Comparison of ENCODE assay signal across 8 cellular contexts in the genomic region with DNA sequence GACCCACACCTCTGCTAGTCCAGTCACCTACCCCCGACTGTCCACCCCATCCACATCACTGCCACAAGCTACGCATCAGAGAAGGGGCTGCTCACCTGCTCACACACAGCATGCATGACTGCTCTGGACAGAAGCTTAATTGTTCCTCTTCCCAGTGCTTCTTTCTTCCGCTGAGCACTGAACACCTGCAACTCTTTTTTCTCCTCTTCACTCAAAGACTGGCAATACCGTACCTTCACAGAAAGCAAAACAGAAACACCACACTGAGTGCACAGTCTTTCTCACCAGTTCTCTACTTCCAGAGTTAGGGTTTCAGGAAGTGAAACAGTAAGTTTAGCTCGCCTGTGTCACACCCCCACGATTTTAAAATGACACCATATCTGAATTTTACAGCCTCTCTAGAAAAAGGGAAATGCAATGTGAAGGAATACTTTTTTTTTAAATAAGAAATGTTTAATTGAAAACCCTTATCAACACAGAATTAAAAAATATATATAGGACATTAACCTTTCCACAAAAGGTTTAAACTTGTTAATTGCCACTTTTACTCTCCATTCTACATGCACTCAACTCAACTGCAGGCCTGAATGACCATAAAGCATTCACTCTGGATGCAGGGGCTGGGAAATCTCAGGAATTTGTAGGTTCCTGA.
A peak's percentile ranks its signal among the peaks of the same experiment; 100 is the strongest.
DNase-seq lines count a peak whose midpoint lies in the region; ATAC-seq and TF ChIP-seq lines count a peak whose summit lies in the region.

No MANE protein-coding gene starts in this region.

- H3K4me1 ChIP-seq in BLaER1 = peaks cover 48% of the 10 kb centered on the region
- H3K4me1 ChIP-seq in Panc1 (ENCODE audit: control insufficient read depth, insufficient read depth, low read length) = peaks cover 6% of the 10 kb centered on the region; the same call in 1 of the 2 replicates

- in situ Hi-C loops in Panc1 (cut with HindIII; ENCODE audit: low pct_unique_long_range_greater_than_20kb, low sequenced_read_pairs) = no loop called here

- peak overlapping the region; percentile 25; the same call in 1 of the 2 replicates for H3K9ac ChIP-seq in BLaER1

- no peaks in the 10 kb centered on the region for H3K9me3 Mint-ChIP-seq in nephron

- peak overlapping the region; percentile 66 to 76 (median 70) for H3K27ac Mint-ChIP-seq in nephron

- peak overlapping the region; percentile 43 for H3K27ac ChIP-seq in BLaER1
- no peak overlapping the region for H3K27ac ChIP-seq in Panc1 (ENCODE audit: low read length)

- peak overlapping the region; percentile 87 for H3K4me2 ChIP-seq in BLaER1

- no peaks in the 10 kb centered on the region for H3K27me3 Mint-ChIP-seq in nephron (ENCODE audit: low read depth)

- intact Hi-C loops in Panc1 (cut with micrococcal nuclease; ENCODE audit: unreplicated experiment) = no loop called here

- H4K20me1 ChIP-seq in BLaER1 = no peaks in the 10 kb centered on the region

- POLR2A ChIA-PET in Panc1 (lab: Charles Lee) = interaction anchor here (0.5 kb wide), 1 partner anchor 41 kb away, joined by 5 read pairs; no protein-coding TSS in a partner anchor

- peaks cover 69% of the 10 kb centered on the region for H3K36me3 Mint-ChIP-seq in nephron (ENCODE audit: low read depth)

- ATAC-seq in GM18867 (IDR thresholded peaks at IDR 0.05; ENCODE audit: unreplicated experiment) (peak; percentile 98), HG02970 (IDR thresholded peaks at IDR 0.05; ENCODE audit: low FRiP score, unreplicated experiment) (peak; percentile 93), Panc1 (peak; percentile 34; the same call in 1 of the 2 replicates)

- H3K27me3 ChIP-seq in BLaER1 (no peaks in the 10 kb centered on the region), Panc1 (ENCODE audit: control insufficient read depth, insufficient read depth, low read length) (no peaks in the 10 kb centered on the region)

- no TSS peak for BruUV-seq in Panc1 (replicated peaks; lab: Mats Ljungman, UMichigan)

- peaks cover 59% of the 10 kb centered on the region for H3K4me1 Mint-ChIP-seq in nephron

- peaks cover 6% of the 10 kb centered on the region; the same call in 1 of the 2 replicates for H3K9me3 ChIP-seq in BLaER1
- no peaks in the 10 kb centered on the region for H3K9me3 ChIP-seq in Panc1 (ENCODE audit: control insufficient read depth, insufficient read depth, low read depth, low read length)

- H3K4me3 ChIP-seq in BLaER1 (peak overlapping the region; percentile 57), Panc1 (ENCODE audit: low read depth in 2 of 2, low read length in 2 of 2) (no peak overlapping the region)

- DNase-seq in Panc1 (ENCODE audit: low read depth, low spot score) (no peak), NCI-H446 (lab: John Stamatoyannopoulos, UW) (no peak), SW480 (ENCODE audit: low spot score) (no peak), ecto neural progenitor cell (ENCODE audit: low spot score) (no peak)

- CTCF ChIA-PET in Panc1 (lab: Charles Lee) = no interaction called here

- TF ChIP-seq CTCF in Panc1 (IDR thresholded peaks at IDR 0.05) (no peak), nephron (IDR thresholded peaks at IDR 0.05; ENCODE audit: unreplicated experiment in 3 of 3) (no peak)

- H3K36me3 ChIP-seq in BLaER1 (peaks cover 17% of the 10 kb centered on the region), Panc1 (ENCODE audit: control insufficient read depth, insufficient read depth, low read length) (no peaks in the 10 kb centered on the region)

- H3K4me3 Mint-ChIP-seq in nephron = no peak overlapping the region

Comparison
In these comparisons a context has a peak if more than half of its experiments do, and no peak if none do; other contexts are left out.
1. ATAC-seq: peak in every context shown above with its lines; median percentile 98 in GM18867; 93 in HG02970; 34 in Panc1.